In genomic region chr7:122887198-122887597, GRCh38 we compare ENCODE assay signal across 9 cellular contexts. TPM values are rescaled to one million over a fixed set of nuclear protein-coding genes. Genes with fewer than 3 reads are reported as not detected.
DNase-seq lines count a peak whose midpoint lies in the region; ATAC-seq and TF ChIP-seq lines count a peak whose summit lies in the region.
"Had no signal": no experiment of that assay in that cellular context is flagged by ENCODE, and none has a peak within 500 bp of the region (broad histone marks: within the 10 kb centered on the region; RNA-seq: fewer than 3 reads in every experiment).

No MANE protein-coding gene starts in this region.

- DNase-seq in ELR (ENCODE audit: low read depth), result peak; percentile 51
- DNase-seq in LoVo (ENCODE audit: low spot score), result peak; percentile 87
- DNase-seq in glomerular visceral epithelial cell (ENCODE audit: extremely low spot score), result peak; percentile 62
- peak; percentile 41 for DNase-seq in neural crest cell (ENCODE audit: low read depth, low spot score)

- H3K27ac Mint-ChIP-seq in activated T-helper 17 cell treated with anti-CD3 and anti-CD28 coated beads, Interleukin-2, amount 50 U/mL, for 72 hours, result no peak overlapping the region
- H3K27ac Mint-ChIP-seq in neural crest cell (ENCODE audit: unreplicated experiment), result no peak overlapping the region

- no peaks in the 10 kb centered on the region for H3K9me3 Mint-ChIP-seq in activated T-helper 17 cell treated with anti-CD3 and anti-CD28 coated beads, Interleukin-2, amount 50 U/mL, for 72 hours
- H3K9me3 Mint-ChIP-seq in neural crest cell, result no peaks in the 10 kb centered on the region

- no peaks in the 10 kb centered on the region for H3K36me3 Mint-ChIP-seq in activated T-helper 17 cell treated with anti-CD3 and anti-CD28 coated beads, Interleukin-2, amount 50 U/mL, for 72 hours (ENCODE audit: low read depth)
- H3K36me3 Mint-ChIP-seq in neural crest cell (ENCODE audit: low read depth), result no peaks in the 10 kb centered on the region

- H3K4me3 Mint-ChIP-seq in activated T-helper 17 cell treated with anti-CD3 and anti-CD28 coated beads, Interleukin-2, amount 50 U/mL, for 72 hours, result peak overlapping the region; percentile 30
- H3K4me3 Mint-ChIP-seq in neural crest cell, result peak overlapping the region; percentile 94

- ATAC-seq in activated T-helper 17 cell treated with anti-CD3 and anti-CD28 coated beads, Interleukin-2, amount 50 U/mL, for 72 hours (replicated peaks), result no peak
- no peak for ATAC-seq in GM18520 (IDR thresholded peaks at IDR 0.05; ENCODE audit: unreplicated experiment)
- ATAC-seq in GM18502 (IDR thresholded peaks at IDR 0.05; ENCODE audit: poor library complexity, unreplicated experiment), result no peak
- ATAC-seq in GM21515 (IDR thresholded peaks at IDR 0.05; ENCODE audit: unreplicated experiment), result no peak

- peak; percentile 45 for TF ChIP-seq CTCF in neural crest cell (conservative IDR thresholded peaks at IDR 0.05)

- peaks cover 37% of the 10 kb centered on the region for H3K27me3 Mint-ChIP-seq in activated T-helper 17 cell treated with anti-CD3 and anti-CD28 coated beads, Interleukin-2, amount 50 U/mL, for 72 hours
- H3K27me3 Mint-ChIP-seq in neural crest cell (ENCODE audit: low read depth), result peaks cover 56% of the 10 kb centered on the region

- H3K4me1 Mint-ChIP-seq in activated T-helper 17 cell treated with anti-CD3 and anti-CD28 coated beads, Interleukin-2, amount 50 U/mL, for 72 hours, result peaks cover 4% of the 10 kb centered on the region
- peaks cover 15% of the 10 kb centered on the region for H3K4me1 Mint-ChIP-seq in neural crest cell

RNA-seq across cellular contexts. Expression of gene CADPS2, which starts 0.9 kb away (rescaled TPM):
- not detected for total RNA-seq in activated T-helper 17 cell treated with anti-CD3 and anti-CD28 coated beads, Interleukin-2, amount 50 U/mL, for 72 hours
- total RNA-seq in neural crest cell, result 3.1 and 3.7 TPM in 2 replicates
- total RNA-seq: T-helper 1 cell treated with Interleukin-12 subunit alpha and Interleukin-12 subunit beta and Interleukin-4 antibody, amounts not matched to agents 30 ng/mL and 1 ng/mL, for 36 hours had no signal
